Comparison of ENCODE assay signal across 8 cellular contexts in genomic region chr1:6601049-6601864, GRCh38. TPM values are rescaled to one million over a fixed set of nuclear protein-coding genes. Genes with fewer than 3 reads are reported as not detected.
DNase-seq lines count a peak whose midpoint lies in the region; ATAC-seq, FAIRE-seq and TF ChIP-seq lines count a peak whose summit lies in the region.

No MANE protein-coding gene starts in this region.

- FAIRE-seq in A549 (lab: Jason Lieb, UNC) = no peak

- H3K9me3 ChIP-seq in A549 = no peaks in the 10 kb centered on the region
- H3K9me3 ChIP-seq in HUES64 (ENCODE audit: insufficient read depth, low read depth, low read length) = no peaks in the 10 kb centered on the region
- no peaks in the 10 kb centered on the region for H3K9me3 ChIP-seq in right cardiac atrium (ENCODE audit: control insufficient read depth, low read length)

- no peak for TF ChIP-seq POLR2A in A549 (IDR thresholded peaks at IDR 0.05; ENCODE audit: low read length)

- no peak for TF ChIP-seq EP300 in A549 (IDR thresholded peaks at IDR 0.05)

- H3K27me3 ChIP-seq in HUES64 (ENCODE audit: insufficient read depth, low read length) = no peaks in the 10 kb centered on the region
- no peaks in the 10 kb centered on the region for H3K27me3 ChIP-seq in right cardiac atrium (ENCODE audit: control insufficient read depth, insufficient read depth)

- no peak for TF ChIP-seq RAD21 in A549 (conservative IDR thresholded peaks at IDR 0.05 in 1 of 2, IDR thresholded peaks at IDR 0.05 in 1 of 2)

- peaks cover 32% of the 10 kb centered on the region for H3K36me3 ChIP-seq in HUES64 (ENCODE audit: insufficient read depth, low read length)

- H3K27ac ChIP-seq in A549 (peak overlapping the region; percentile 81 to 93), HUES64 (ENCODE audit: low read depth, low read length) (peak overlapping the region; percentile 32), right cardiac atrium (ENCODE audit: low read length) (peak overlapping the region; percentile 92)

- intact Hi-C loops in right cardiac atrium (cut with DNase I) = loop anchor here in 1 of 4 donors (2.0 kb wide), 1 partner anchor 26 kb away; no protein-coding TSS in a partner anchor

- peak; percentile 77 to 82 for DNase-seq in A549 (ENCODE audit: low read depth in 1 of 2, low spot score in 1 of 2)
- peak; percentile 78 for DNase-seq in T-helper 22 cell (ENCODE audit: low read depth)
- peak in 52 of 58 donors; percentile 26 to 87 (median 67) for DNase-seq in anterior cingulate cortex (lab: John Stamatoyannopoulos, UW)
- peak; percentile 75 to 87 (median 87) for DNase-seq in right cardiac atrium
- peak; percentile 78 for DNase-seq in putamen (ENCODE audit: low spot score)
- no peak for DNase-seq in SK-N-DZ (ENCODE audit: low spot score)

- H3K4me3 ChIP-seq in A549 = peak overlapping the region; percentile 72
- H3K4me3 ChIP-seq in HUES64 (ENCODE audit: low read length) = peak overlapping the region; percentile 97
- peak overlapping the region; percentile 73 for H3K4me3 ChIP-seq in right cardiac atrium (ENCODE audit: low read length)

- POLR2A ChIA-PET in A549 (lab: Yijun Ruan, JAX) = interaction anchor here (0.6 to 0.7 kb wide), 3 partner anchors 17 to 66 kb away, joined by 3 to 4 read pairs (median 3); partner anchors contain the start of gene ZBTB48

- H3K4me1 ChIP-seq in A549 (peaks cover 13% of the 10 kb centered on the region; the same call in 2 of the 3 replicates), HUES64 (ENCODE audit: insufficient read depth, low read length) (peaks cover 22% of the 10 kb centered on the region; the same call in 1 of the 2 replicates), right cardiac atrium (ENCODE audit: control insufficient read depth, insufficient read depth, low read length) (peaks cover 21% of the 10 kb centered on the region)

- peak overlapping the region; percentile 90 for H3K4me2 ChIP-seq in A549

- H3K9ac ChIP-seq in HUES64 (ENCODE audit: low read depth, low read length) = peak overlapping the region; percentile 91

- peak; percentile 66 to 70 for ATAC-seq in A549
- peak; percentile 30 for ATAC-seq in GM18861 (IDR thresholded peaks at IDR 0.05; ENCODE audit: unreplicated experiment)
- ATAC-seq in right cardiac atrium = peak; percentile 40 to 47

- WGBS in A549 (ENCODE audit: missing lambda C conversion rate) = 6% methylated on average over 8 of the region's 35 CpGs
- under 1% methylated on average over 35 of the region's 35 CpGs for WGBS in HUES64
- WGBS in right cardiac atrium = under 1% methylated on average over 35 of the region's 35 CpGs

- CTCF ChIA-PET in A549 (lab: Yijun Ruan, JAX) = interaction anchor here (1.0 to 2.3 kb wide), 7 partner anchors 9 to 47 kb away, joined by 3 to 6 read pairs (median 3); partner anchors contain the start of genes NOL9 and TAS1R1

- TF ChIP-seq CTCF in A549 (IDR thresholded peaks at IDR 0.05) = no peak

TF ChIP-seq in A549, 52 proteins besides CTCF, POLR2A, EP300 and RAD21 (continues in another document):
- 0 out of 2 replicates have a peak, but pooled peaks have one; percentile 18 for TF ChIP-seq FOSL2 (IDR thresholded peaks at IDR 0.05)
- TF ChIP-seq FOSL2 (CRISPR knock-in tag; IDR thresholded peaks at IDR 0.05) = peak; percentile 73
- TF ChIP-seq, protein P1, sequence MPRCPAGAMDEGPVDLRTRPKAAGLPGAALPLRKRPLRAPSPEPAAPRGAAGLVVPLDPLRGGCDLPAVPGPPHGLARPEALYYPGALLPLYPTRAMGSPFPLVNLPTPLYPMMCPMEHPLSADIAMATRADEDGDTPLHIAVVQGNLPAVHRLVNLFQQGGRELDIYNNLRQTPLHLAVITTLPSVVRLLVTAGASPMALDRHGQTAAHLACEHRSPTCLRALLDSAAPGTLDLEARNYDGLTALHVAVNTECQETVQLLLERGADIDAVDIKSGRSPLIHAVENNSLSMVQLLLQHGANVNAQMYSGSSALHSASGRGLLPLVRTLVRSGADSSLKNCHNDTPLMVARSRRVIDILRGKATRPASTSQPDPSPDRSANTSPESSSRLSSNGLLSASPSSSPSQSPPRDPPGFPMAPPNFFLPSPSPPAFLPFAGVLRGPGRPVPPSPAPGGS (IDR thresholded peaks at IDR 0.05) = no peak
- no peak for TF ChIP-seq BHLHE40 (IDR thresholded peaks at IDR 0.05; ENCODE audit: low read depth, low read length)
- peak; percentile 65; the same call in 1 of the 2 replicates for TF ChIP-seq NFE2L2 (conservative IDR thresholded peaks at IDR 0.05; ENCODE audit: low read length)
- peak; percentile 79 for TF ChIP-seq MAX (IDR thresholded peaks at IDR 0.05)
- peak; percentile 80 for TF ChIP-seq MAFK (IDR thresholded peaks at IDR 0.05; ENCODE audit: partially characterized antibody)
- TF ChIP-seq, protein P2, sequence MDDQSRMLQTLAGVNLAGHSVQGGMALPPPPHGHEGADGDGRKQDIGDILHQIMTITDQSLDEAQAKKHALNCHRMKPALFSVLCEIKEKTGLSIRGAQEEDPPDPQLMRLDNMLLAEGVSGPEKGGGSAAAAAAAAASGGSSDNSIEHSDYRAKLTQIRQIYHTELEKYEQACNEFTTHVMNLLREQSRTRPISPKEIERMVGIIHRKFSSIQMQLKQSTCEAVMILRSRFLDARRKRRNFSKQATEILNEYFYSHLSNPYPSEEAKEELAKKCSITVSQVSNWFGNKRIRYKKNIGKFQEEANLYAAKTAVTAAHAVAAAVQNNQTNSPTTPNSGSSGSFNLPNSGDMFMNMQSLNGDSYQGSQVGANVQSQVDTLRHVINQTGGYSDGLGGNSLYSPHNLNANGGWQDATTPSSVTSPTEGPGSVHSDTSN (IDR thresholded peaks at IDR 0.05) = no peak
- no peak for TF ChIP-seq RCOR1 (IDR thresholded peaks at IDR 0.05; ENCODE audit: low read depth, low read length)

RNA-seq across cellular contexts. Expression of gene KLHL21, which starts 1.4 kb away (rescaled TPM):
- polyA plus RNA-seq in A549 (2011; rRNA removed) = 3.3 and 3.5 TPM in 2 replicates
- polyA plus RNA-seq in A549 (2012; cell fraction: cytosol; rRNA removed) = 9.3 and 12.1 TPM in 2 replicates
- 24.8 and 37.6 TPM in 2 replicates for polyA plus RNA-seq in A549 (2012; cell fraction: nucleus; rRNA removed)
- polyA plus RNA-seq in A549 (2017; fragmentation: RNase III; extraction: RNeasy Plus Mini Kit Qiagen cat#74134 plus additional on column Dnase treatment) = 9.2 to 10.5 TPM (median 10.2 TPM) in 3 replicates
- polyA minus RNA-seq in A549 (2011; rRNA and poly(A)+ RNA removed) = 4.0 and 5.0 TPM in 2 replicates
- polyA plus RNA-seq in HUES64 (2013, experiment 1 of 2) = 12.7 TPM
- 10.0 TPM for polyA plus RNA-seq in HUES64 (2013, experiment 2 of 2)
- 10 to 100 TPM; 54.9 to 71.3 (median 65.9) TPM for total RNA-seq in right cardiac atrium
- 57.7 TPM for polyA plus RNA-seq in right cardiac atrium
- 20.7 and 21.6 TPM in 2 replicates for polyA plus RNA-seq in SK-N-DZ (2014; cell fraction: cytosol; rRNA removed)
- 17.5 and 18.7 TPM in 2 replicates for polyA plus RNA-seq in SK-N-DZ (2014; cell fraction: nucleus; rRNA removed)

RNA-seq across cellular contexts. Expression of gene PHF13, which starts 12.3 kb away (rescaled TPM):
- 4.3 TPM in 2 replicates for polyA plus RNA-seq in A549 (2011; rRNA removed)
- 3.1 and 3.7 TPM in 2 replicates for polyA plus RNA-seq in A549 (2012; cell fraction: cytosol; rRNA removed)
- 4.6 and 5.5 TPM in 2 replicates for polyA plus RNA-seq in A549 (2012; cell fraction: nucleus; rRNA removed)
- polyA plus RNA-seq in A549 (2017; fragmentation: RNase III; extraction: RNeasy Plus Mini Kit Qiagen cat#74134 plus additional on column Dnase treatment) = 8.9 to 10.5 TPM (median 10.4 TPM) in 3 replicates
- polyA minus RNA-seq in A549 (2011; rRNA and poly(A)+ RNA removed) = 3.9 and 4.2 TPM in 2 replicates
- 22.4 TPM for polyA plus RNA-seq in HUES64 (2013, experiment 1 of 2)
- polyA plus RNA-seq in HUES64 (2013, experiment 2 of 2) = 25.9 TPM
- 1 to 10 TPM; 6.4 to 9.7 (median 7.9) TPM for total RNA-seq in right cardiac atrium
- polyA plus RNA-seq in right cardiac atrium = 4.8 TPM
- polyA plus RNA-seq in SK-N-DZ (2014; cell fraction: cytosol; rRNA removed) = 15.1 and 16.2 TPM in 2 replicates
- polyA plus RNA-seq in SK-N-DZ (2014; cell fraction: nucleus; rRNA removed) = 9.7 and 12.2 TPM in 2 replicates

RNA-seq across cellular contexts. Expression of gene ZBTB48, which starts 21.5 kb away (rescaled TPM):
- polyA plus RNA-seq in A549 (2011; rRNA removed) (5.8 and 8.0 TPM in 2 replicates), A549 (2017; fragmentation: RNase III; extraction: RNeasy Plus Mini Kit Qiagen cat#74134 plus additional on column Dnase treatment) (11.3 to 13.4 TPM (median 13.1 TPM) in 3 replicates), right cardiac atrium (14.7 TPM)
- 17.6 and 18.9 TPM in 2 replicates for polyA plus RNA-seq in A549 (2012; cell fraction: cytosol; rRNA removed)
- polyA plus RNA-seq in A549 (2012; cell fraction: nucleus; rRNA removed) = 40.3 and 64.8 TPM in 2 replicates
- 14.7 and 21.1 TPM in 2 replicates for polyA minus RNA-seq in A549 (2011; rRNA and poly(A)+ RNA removed)
- polyA plus RNA-seq in HUES64 (2013, experiment 1 of 2) = 16.3 TPM
- 12.2 TPM for polyA plus RNA-seq in HUES64 (2013, experiment 2 of 2)
- 10 to 100 TPM; 11.3 to 18.4 (median 15.0) TPM for total RNA-seq in right cardiac atrium
- 15.2 and 15.9 TPM in 2 replicates for polyA plus RNA-seq in SK-N-DZ (2014; cell fraction: cytosol; rRNA removed)
- polyA plus RNA-seq in SK-N-DZ (2014; cell fraction: nucleus; rRNA removed) = 47.5 and 55.6 TPM in 2 replicates

RNA-seq across cellular contexts. Expression of gene THAP3, which starts 23.4 kb away (rescaled TPM):
- polyA plus RNA-seq in A549 (2011; rRNA removed) (6.5 and 7.2 TPM in 2 replicates), A549 (2017; fragmentation: RNase III; extraction: RNeasy Plus Mini Kit Qiagen cat#74134 plus additional on column Dnase treatment) (10.8 to 12.5 TPM (median 12.0 TPM) in 3 replicates), right cardiac atrium (20.8 TPM)
- polyA plus RNA-seq in A549 (2012; cell fraction: cytosol; rRNA removed) = 11.4 and 14.1 TPM in 2 replicates
- polyA plus RNA-seq in A549 (2012; cell fraction: nucleus; rRNA removed) = 21.8 and 29.0 TPM in 2 replicates
- 7.2 and 8.9 TPM in 2 replicates for polyA minus RNA-seq in A549 (2011; rRNA and poly(A)+ RNA removed)
- polyA plus RNA-seq in HUES64 (2013, experiment 1 of 2) = 12.7 TPM
- polyA plus RNA-seq in HUES64 (2013, experiment 2 of 2) = 13.1 TPM
- 10 to 100 TPM; 10.2 to 17.9 (median 14.3) TPM for total RNA-seq in right cardiac atrium
- 30.8 and 36.8 TPM in 2 replicates for polyA plus RNA-seq in SK-N-DZ (2014; cell fraction: cytosol; rRNA removed)
- 23.5 and 46.2 TPM in 2 replicates for polyA plus RNA-seq in SK-N-DZ (2014; cell fraction: nucleus; rRNA removed)

RNA-seq across cellular contexts. Expression of gene TAS1R1, which starts 46.1 kb away (rescaled TPM):
- not detected in 2 replicates for polyA plus RNA-seq in A549 (2011; rRNA removed)
- polyA plus RNA-seq in A549 (2012; cell fraction: cytosol; rRNA removed) = 0.03 TPM in 1 of 2 replicates, not detected in the other
- 0.02 and 0.07 TPM in 2 replicates for polyA plus RNA-seq in A549 (2012; cell fraction: nucleus; rRNA removed)
- polyA plus RNA-seq in A549 (2017; fragmentation: RNase III; extraction: RNeasy Plus Mini Kit Qiagen cat#74134 plus additional on column Dnase treatment) = 0.04 TPM in 1 of 3 replicates, not detected in the others
- polyA minus RNA-seq in A549 (2011; rRNA and poly(A)+ RNA removed) = not detected in 2 replicates
- not detected for polyA plus RNA-seq in HUES64 (2013, experiment 1 of 2)
- polyA plus RNA-seq in HUES64 (2013, experiment 2 of 2) = not detected
- total RNA-seq in right cardiac atrium = not detected
- polyA plus RNA-seq in right cardiac atrium = not detected
- 0.46 TPM in 1 of 2 replicates, not detected in the other for polyA plus RNA-seq in SK-N-DZ (2014; cell fraction: cytosol; rRNA removed)
- polyA plus RNA-seq in SK-N-DZ (2014; cell fraction: nucleus; rRNA removed) = not detected in 2 replicates

Comparison
In these comparisons a context has a peak if more than half of its experiments do, and no peak if none do; other contexts are left out.
1. H3K27ac ChIP-seq: peak in every context shown above with its lines; median percentile 92 in right cardiac atrium; 87 in A549; 32 in HUES64.